In the genomic region with DNA sequence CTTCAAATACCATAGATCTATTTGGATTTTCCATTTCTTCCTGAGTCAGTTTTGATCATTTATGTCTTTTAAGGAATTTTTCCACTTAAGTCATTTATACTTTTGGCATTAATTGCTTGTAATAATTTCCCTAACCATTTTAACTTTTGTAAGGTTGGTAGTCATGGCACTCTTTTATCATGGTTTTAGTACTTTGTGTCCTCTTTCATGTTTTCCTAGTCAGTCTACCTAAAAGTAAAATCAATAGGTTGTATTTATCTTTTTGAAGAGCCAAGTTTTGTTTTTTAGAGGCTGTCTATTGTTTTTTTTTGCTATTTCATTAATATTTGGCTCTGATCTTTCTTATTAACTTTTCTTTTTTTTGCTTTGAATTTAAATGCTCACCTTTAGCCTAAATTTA, we compare ENCODE assay signal across 9 cellular contexts. TPM values are rescaled to one million over a fixed set of nuclear protein-coding genes. Genes with fewer than 3 reads are reported as not detected.
"Had no signal": no experiment of that assay in that cellular context is flagged by ENCODE, and none has a peak within 500 bp of the region (broad histone marks: within the 10 kb centered on the region; RNA-seq: fewer than 3 reads in every experiment).

No MANE protein-coding gene starts in this region.

- H3K4me3 ChIP-seq: GM12878 had no signal

- DNase-seq: GDM1, GF-D8 had no signal

- FAIRE-seq: G401.6, GM12878, GM12891, GM12892, GM18507, GM19239 had no signal

- ATAC-seq: GM12878 had no signal

RNA-seq across cellular contexts. Expression of a gene that starts 45.5 kb away (rescaled TPM):
- total RNA-seq: G401, GM12878 had no signal
- polyA plus RNA-seq: GM12878 had no signal
